In genomic region chr16:70553175-70553574, GRCh38 we compare ENCODE assay signal across 1 cellular context.
A peak's percentile ranks its signal among the peaks of the same experiment; 100 is the strongest.
TF ChIP-seq lines count a peak whose summit lies in the region.

No MANE protein-coding gene starts in this region.

TF ChIP-seq in HEK293, 187 proteins besides CTCF, POLR2A, EP300 and RAD21:
- no peak for TF ChIP-seq PRDM4 (tag by site-specific recombination; IDR thresholded peaks at IDR 0.05)
- TF ChIP-seq EGR2 (tag by site-specific recombination; IDR thresholded peaks at IDR 0.05; ENCODE audit: low read depth) = peak; percentile 64; the same call in 1 of the 2 replicates
- peak; percentile 48 for TF ChIP-seq ZFHX2 (tag by site-specific recombination; conservative IDR thresholded peaks at IDR 0.05)
TF ChIP-seq in HEK293: peak in this region for 2.
